In genomic region chr6:31729979-31730630, GRCh38 we compare ENCODE assay signal across 8 cellular contexts. TPM values are rescaled to one million over a fixed set of nuclear protein-coding genes. Genes with fewer than 3 reads are reported as not detected.
DNase-seq lines count a peak whose midpoint lies in the region; ATAC-seq and TF ChIP-seq lines count a peak whose summit lies in the region.

No MANE protein-coding gene starts in this region.

- DNase-seq in CD14-positive monocyte (ENCODE audit: low spot score) = peak; percentile 61
- DNase-seq in GOT3 (lab: John Stamatoyannopoulos, UW) = peak; percentile 59
- peak; percentile 73 for DNase-seq in NCI-H226
- DNase-seq in activated CD4-positive, alpha-beta T cell treated with anti-CD3 and anti-CD28 coated beads, Interleukin-2, amount 50 U/mL, for 24 hours (ENCODE audit: low read depth in 1 of 2, low spot score in 1 of 2) = peak; percentile 32 to 42
- peak; percentile 32 to 75 (median 66) for DNase-seq in dorsolateral prefrontal cortex
- peak; percentile 89 to 93 for DNase-seq in left lung
- peak; percentile 68 for DNase-seq in stimulated activated CD4-positive, alpha-beta T cell treated with anti-CD3 and anti-CD28 coated beads, Interleukin-4, amount 100 ng/mL, for 1 hour

- peaks cover 0 to 4% (median 2%) of the 10 kb centered on the region in 3 donors for H3K27me3 Mint-ChIP-seq in CD14-positive monocyte (ENCODE audit: low read depth in 3 of 3)

- no peaks in the 10 kb centered on the region for H3K9me3 ChIP-seq in left lung

- H3K27me3 ChIP-seq in dorsolateral prefrontal cortex (peaks cover 0 to 13% (median 0%) of the 10 kb centered on the region in 45 donors), left lung (no peaks in the 10 kb centered on the region)

- peak overlapping the region; percentile 96 for H3K4me3 Mint-ChIP-seq in CD14-positive monocyte

- ATAC-seq in left lung = peak; percentile 82
- ATAC-seq in GM18520 (IDR thresholded peaks at IDR 0.05; ENCODE audit: unreplicated experiment) = no peak

- H3K36me3 Mint-ChIP-seq in CD14-positive monocyte = peaks cover 58 to 63% of the 10 kb centered on the region in 2 donors

- peaks cover 30 to 86% of the 10 kb centered on the region in 2 donors for H3K4me1 ChIP-seq in left lung

- peak overlapping the region; percentile 56 to 93 (median 75) for H3K4me3 ChIP-seq in dorsolateral prefrontal cortex
- H3K4me3 ChIP-seq in left lung = peak overlapping the region; percentile 48 to 79

- H3K4me1 Mint-ChIP-seq in CD14-positive monocyte = peaks cover 72% of the 10 kb centered on the region

- peaks cover 0 to 4% (median 0%) of the 10 kb centered on the region in 7 donors for H3K9me3 Mint-ChIP-seq in CD14-positive monocyte

- peak overlapping the region; percentile 96 to 99 (median 98) for H3K27ac Mint-ChIP-seq in CD14-positive monocyte

- H3K27ac ChIP-seq in dorsolateral prefrontal cortex (peak overlapping the region in 57 of 59 donors; percentile 27 to 96 (median 83)), left lung (peak overlapping the region; percentile 92 to 97)

- TF ChIP-seq CTCF in CD14-positive monocyte (IDR thresholded peaks at IDR 0.05) (no peak), dorsolateral prefrontal cortex (IDR thresholded peaks at IDR 0.05 in 54 of 56, conservative IDR thresholded peaks at IDR 0.05 in 2 of 56; ENCODE audit: low read depth in 1 of 56, partially characterized antibody in 56 of 56) (peak in 11 of 56 donors; percentile 9 to 28 (median 16)), left lung (IDR thresholded peaks at IDR 0.05) (no peak)

- peaks cover 4 to 65% of the 10 kb centered on the region in 2 donors for H3K36me3 ChIP-seq in left lung

- intact Hi-C loops in CD14-positive monocyte (cut with micrococcal nuclease) = loop anchor here (2.0 to 10.0 kb wide), 6 partner anchors 37 to 185 kb away; partner anchors contain the start of genes ATP6V1G2 (in 1 of the 2), DDX39B (in 1 of the 2), NFKBIL1 (in 1 of the 2) and VARS1 (in 1 of the 2)
- intact Hi-C loops in dorsolateral prefrontal cortex (cut with DNase I) = loop anchor here in 1 of 2 donors (1.0 to 10.0 kb wide), 3 partner anchors 65 to 167 kb away; partner anchors contain the start of genes EHMT2, NEU1 and VARS1
- intact Hi-C loops in left lung (cut with DNase I) = no loop called here

RNA-seq across cellular contexts. Expression of gene DDAH2, which starts 1.0 kb away (rescaled TPM):
- 10 to 100 TPM; 29.8 to 30.6 TPM for polyA plus RNA-seq in CD14-positive monocyte
- total RNA-seq in dorsolateral prefrontal cortex (10 to 100 TPM; 14.5 to 68.4 (median 29.2) TPM), left lung (10 to 100 TPM; 70.2 to 77.3 TPM)

RNA-seq across cellular contexts. Expression of gene CLIC1, which starts 6.2 kb away (rescaled TPM):
- 1,000 to 10,000 TPM; 1,196 to 1,304 TPM for polyA plus RNA-seq in CD14-positive monocyte
- total RNA-seq in dorsolateral prefrontal cortex = 10 to 100 TPM in 119 of 120 experiments, 1 to 10 TPM in 1; 6.1 to 85.5 (median 25.3) TPM
- 100 to 1,000 TPM; 283 to 465 TPM for total RNA-seq in left lung

RNA-seq across cellular contexts. Expression of gene MPIG6B, which starts 6.9 kb away (rescaled TPM):
- under 1 TPM; 0.68 to 0.75 TPM for polyA plus RNA-seq in CD14-positive monocyte
- total RNA-seq in dorsolateral prefrontal cortex (1 to 10 TPM in 1 of 120 experiments, under 1 TPM in 37, not detected in 82; 0.19 to 1.1 (median 0.37) TPM), left lung (1 to 10 TPM; 1.2 to 1.9 TPM)

RNA-seq across cellular contexts. Expression of gene LY6G6C, which starts 8.6 kb away (rescaled TPM):
- polyA plus RNA-seq in CD14-positive monocyte = not detected
- total RNA-seq in dorsolateral prefrontal cortex = 1 to 10 TPM in 1 of 120 experiments, under 1 TPM in 10, not detected in 109; 0.42 to 1.3 (median 0.57) TPM
- not detected for total RNA-seq in left lung

RNA-seq across cellular contexts. Expression of gene MSH5, which starts 9.7 kb away (rescaled TPM):
- 1 to 10 TPM in 1 of 2 donors, under 1 TPM in 1; 0.58 to 1.9 TPM for polyA plus RNA-seq in CD14-positive monocyte
- total RNA-seq in dorsolateral prefrontal cortex (10 to 100 TPM in 56 of 120 experiments, 1 to 10 TPM in 63, under 1 TPM in 1; 0.83 to 23.4 (median 9.7) TPM), left lung (10 to 100 TPM in 1 of 2 donors, 1 to 10 TPM in 1; 9.7 to 20.0 TPM)

Comparison
In these comparisons a context has a peak if more than half of its experiments do, and no peak if none do; other contexts are left out.
1. DNase-seq: peak in every context shown above with its lines; median percentile 91 in left lung; 73 in NCI-H226; 68 in stimulated activated CD4-positive, alpha-beta T cell treated with anti-CD3 and anti-CD28 coated beads, Interleukin-4, amount 100 ng/mL, for 1 hour; 66 in dorsolateral prefrontal cortex; 61 in CD14-positive monocyte; 59 in GOT3; 37 in activated CD4-positive, alpha-beta T cell treated with anti-CD3 and anti-CD28 coated beads, Interleukin-2, amount 50 U/mL, for 24 hours.
2. intact Hi-C loops: an anchor here in CD14-positive monocyte (2.0 to 10.0 kb wide); none called in left lung.